ENCODE assay signal across 9 cellular contexts in genomic region chr1:172145656-172146055, GRCh38.
A peak's percentile ranks its signal among the peaks of the same experiment; 100 is the strongest.
DNase-seq lines count a peak whose midpoint lies in the region; ATAC-seq and TF ChIP-seq lines count a peak whose summit lies in the region.
"Had no signal": no experiment of that assay in that cellular context is flagged by ENCODE, and none has a peak within 500 bp of the region (broad histone marks: within the 10 kb centered on the region; RNA-seq: fewer than 3 reads in every experiment).

No MANE protein-coding gene starts in this region.

- H3K27me3 ChIP-seq in adipocyte (replicated peaks; ENCODE audit: control insufficient read depth, insufficient read depth, low read length) (no peaks in the 10 kb centered on the region), right lobe of liver (no peaks in the 10 kb centered on the region), skeletal muscle satellite cell (ENCODE audit: control insufficient read depth, insufficient read depth, low read length) (no peaks in the 10 kb centered on the region)

- H3K9ac ChIP-seq in adipocyte (ENCODE audit: low read length) (peak overlapping the region; percentile 97), skeletal muscle satellite cell (ENCODE audit: low read depth, low read length) (peak overlapping the region; percentile 93)

- no peak for TF ChIP-seq POLR2A in right lobe of liver (IDR thresholded peaks at IDR 0.05)

- H3K27ac ChIP-seq in right lobe of liver = peak overlapping the region; percentile 9 to 54 (median 54)

- DNase-seq in HFF-Myc (ENCODE audit: extremely low read depth, low read depth) = no peak
- DNase-seq in adipocyte (ENCODE audit: low read depth) = no peak
- no peak for DNase-seq in right lobe of liver
- DNase-seq in stimulated activated CD4-positive, alpha-beta T cell treated with anti-CD3 and anti-CD28 coated beads, Interleukin-2, amount 100 ng/mL, for 48 hours = no peak
- DNase-seq in GDM1 (lab: John Stamatoyannopoulos, UW) = no peak
- DNase-seq: NCI-H226 had no signal

- H3K4me2 ChIP-seq in skeletal muscle satellite cell (ENCODE audit: low read length) = peak overlapping the region; percentile 78

- peaks cover 42% of the 10 kb centered on the region for H3K4me1 ChIP-seq in adipocyte (ENCODE audit: control insufficient read depth, insufficient read depth, low read length)
- H3K4me1 ChIP-seq in right lobe of liver = no peaks in the 10 kb centered on the region
- peaks cover 30% of the 10 kb centered on the region for H3K4me1 ChIP-seq in skeletal muscle satellite cell (ENCODE audit: control insufficient read depth, insufficient read depth, low read length)

- H3K9me3 ChIP-seq in adipocyte (ENCODE audit: control insufficient read depth, low read length) = no peaks in the 10 kb centered on the region
- no peaks in the 10 kb centered on the region for H3K9me3 ChIP-seq in right lobe of liver
- no peaks in the 10 kb centered on the region for H3K9me3 ChIP-seq in skeletal muscle satellite cell (replicated peaks; ENCODE audit: low read length)

- TF ChIP-seq CTCF in HFF-Myc (IDR thresholded peaks at IDR 0.05; ENCODE audit: low read depth, low read length, missing control alignments) = no peak
- TF ChIP-seq CTCF in right lobe of liver (IDR thresholded peaks at IDR 0.05) = no peak

- 60% methylated on average over 6 of the region's 6 CpGs for WGBS in right lobe of liver (ENCODE audit: insufficient coverage, low coverage, low lambda C conversion rate, missing lambda C conversion rate)

- intact Hi-C loops in right lobe of liver (cut with DNase I) = no loop called here

- H3K4me3 ChIP-seq in HFF-Myc (replicated peaks; ENCODE audit: low read depth, low read length) (peak overlapping the region; percentile 84), adipocyte (ENCODE audit: low read length) (peak overlapping the region; percentile 93), right lobe of liver (no peak overlapping the region), skeletal muscle satellite cell (ENCODE audit: low read length) (peak overlapping the region; percentile 79)

- ATAC-seq in right lobe of liver = no peak
- no peak for ATAC-seq in HG02938 (IDR thresholded peaks at IDR 0.05; ENCODE audit: unreplicated experiment)
- ATAC-seq in HG03565 (IDR thresholded peaks at IDR 0.05; ENCODE audit: unreplicated experiment) = no peak

- H3K36me3 ChIP-seq in adipocyte (ENCODE audit: control insufficient read depth, insufficient read depth, low read length, severe bottlenecking) (peaks cover 16% of the 10 kb centered on the region), right lobe of liver (no peaks in the 10 kb centered on the region), skeletal muscle satellite cell (ENCODE audit: insufficient read depth, low read length) (peaks cover 5% of the 10 kb centered on the region)

Comparison
In these comparisons a context has a peak if more than half of its experiments do, and no peak if none do; other contexts are left out.
1. H3K4me3 ChIP-seq: peak in HFF-Myc (single experiment), adipocyte (single experiment) and skeletal muscle satellite cell (single experiment); none in right lobe of liver (0 of 3).